ENCODE assay signal across 8 cellular contexts in genomic region chr2:76197842-76198448, GRCh38.
DNase-seq lines count a peak whose midpoint lies in the region; ATAC-seq lines count a peak whose summit lies in the region.

No MANE protein-coding gene starts in this region.

- WGBS in iPS DF 6.9 (ENCODE audit: insufficient coverage, insufficient read length), result no CpG with 5 or more reads among the region's 7 CpGs

- ATAC-seq in HG02884 (IDR thresholded peaks at IDR 0.05; ENCODE audit: unreplicated experiment) (peak; percentile 82), HG03025 (IDR thresholded peaks at IDR 0.05; ENCODE audit: low FRiP score, unreplicated experiment) (no peak)

- no peak overlapping the region for H3K27ac ChIP-seq in iPS DF 6.9 (ENCODE audit: low read length)

- H3K9me3 ChIP-seq in iPS DF 6.9 (ENCODE audit: control insufficient read depth, insufficient read depth, low read length), result no peaks in the 10 kb centered on the region

- no peaks in the 10 kb centered on the region for H3K27me3 ChIP-seq in iPS DF 6.9 (ENCODE audit: control insufficient read depth, insufficient read depth, low read length)

- peak; percentile 66 for DNase-seq in ACHN
- DNase-seq in G401 (ENCODE audit: low spot score), result peak; percentile 27
- DNase-seq in NCI-H748 (lab: John Stamatoyannopoulos, UW; ENCODE audit: unreplicated experiment), result peak; percentile 58
- peak; percentile 0 for DNase-seq in activated naive CD8-positive, alpha-beta T cell treated with anti-CD3 and anti-CD28 coated beads, Interleukin-2, amount 50 U/mL, for 16 hours (ENCODE audit: low read depth, low spot score)
- DNase-seq in iPS DF 6.9 (ENCODE audit: low read depth, low spot score), result peak; percentile 72
- peak in 3 of 4 experiments; percentile 0 to 31 (median 12) for DNase-seq in stimulated activated CD4-positive, alpha-beta T cell treated with anti-CD3 and anti-CD28 coated beads, Interleukin-1b, Interleukin-23, amount 100 ng/mL, for 24 hours (ENCODE audit: low read depth in 4 of 4, low spot score in 1 of 4)

- no peak overlapping the region for H3K4me3 ChIP-seq in iPS DF 6.9 (ENCODE audit: low read length)

- no peaks in the 10 kb centered on the region for H3K36me3 ChIP-seq in iPS DF 6.9 (ENCODE audit: control insufficient read depth, insufficient read depth, low read length)

- H3K4me1 ChIP-seq in iPS DF 6.9 (ENCODE audit: control insufficient read depth, insufficient read depth, low read length), result no peaks in the 10 kb centered on the region

- in situ Hi-C loops in ACHN (cut with HindIII; ENCODE audit: low pct_ligation_motif_present, low pct_unique_long_range_greater_than_20kb, low sequenced_read_pairs), result no loop called here
- in situ Hi-C loops in G401 (cut with HindIII; ENCODE audit: low sequenced_read_pairs), result no loop called here

Comparison
In these comparisons a context has a peak if more than half of its experiments do, and no peak if none do; other contexts are left out.
1. DNase-seq: peak in every context shown above with its lines; median percentile 72 in iPS DF 6.9; 66 in ACHN; 58 in NCI-H748; 27 in G401; 12 in stimulated activated CD4-positive, alpha-beta T cell treated with anti-CD3 and anti-CD28 coated beads, Interleukin-1b, Interleukin-23, amount 100 ng/mL, for 24 hours; 0 in activated naive CD8-positive, alpha-beta T cell treated with anti-CD3 and anti-CD28 coated beads, Interleukin-2, amount 50 U/mL, for 16 hours.